In the genomic region with DNA sequence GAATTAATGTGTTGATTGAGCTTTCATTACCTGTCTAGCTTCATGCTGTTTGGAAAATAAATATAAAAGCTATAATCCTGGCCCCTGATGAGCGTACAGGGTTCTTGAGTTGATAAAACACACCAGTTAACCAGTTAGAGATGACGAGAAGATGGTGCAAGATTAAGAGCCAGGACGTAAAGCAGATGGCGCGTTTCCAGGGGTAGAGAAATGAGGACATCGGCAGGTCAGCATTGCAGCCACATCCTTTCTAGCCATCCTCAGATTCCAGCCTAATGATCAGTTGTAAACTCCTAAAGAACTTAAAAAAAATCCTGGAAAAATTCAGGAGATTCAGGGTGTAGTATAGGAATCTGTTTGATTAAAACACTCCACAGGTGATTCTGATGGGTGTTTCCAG, we compare ENCODE assay signal across 25 cellular contexts.
DNase-seq lines count a peak whose midpoint lies in the region; ATAC-seq and TF ChIP-seq lines count a peak whose summit lies in the region.
"Had no signal": no experiment of that assay in that cellular context is flagged by ENCODE, and none has a peak within 500 bp of the region (broad histone marks: within the 10 kb centered on the region; RNA-seq: fewer than 3 reads in every experiment).

No MANE protein-coding gene starts in this region.

- no peaks in the 10 kb centered on the region for H3K27me3 ChIP-seq in GM23248 (replicated peaks; ENCODE audit: insufficient read depth)
- H3K27me3 ChIP-seq in SJSA1 (replicated peaks), result no peaks in the 10 kb centered on the region
- H3K27me3 ChIP-seq in smooth muscle cell (ENCODE audit: low read depth), result no peaks in the 10 kb centered on the region
- no peaks in the 10 kb centered on the region for H3K27me3 ChIP-seq in foreskin keratinocyte
- H3K27me3 ChIP-seq: ascending aorta, heart left ventricle, neural progenitor cell, vagina had no signal

- H3K4me1 ChIP-seq in GM23248 (ENCODE audit: insufficient read depth) (peaks cover 46% of the 10 kb centered on the region), SJSA1 (replicated peaks) (peaks cover 53% of the 10 kb centered on the region), smooth muscle cell (ENCODE audit: low read depth) (no peaks in the 10 kb centered on the region), foreskin keratinocyte (no peaks in the 10 kb centered on the region)
- H3K4me1 ChIP-seq: vagina had no signal

- H4K20me1 ChIP-seq in GM23248 (ENCODE audit: insufficient read depth) (no peaks in the 10 kb centered on the region), smooth muscle cell (ENCODE audit: low read depth) (no peaks in the 10 kb centered on the region)

- H3K27ac ChIP-seq in GM23248 (peak overlapping the region; percentile 79), SJSA1 (peak overlapping the region; percentile 100), smooth muscle cell (ENCODE audit: low read depth) (peak overlapping the region; percentile 16), foreskin keratinocyte (no peak overlapping the region)
- H3K27ac ChIP-seq: ascending aorta, HL-60, neural progenitor cell, vagina had no signal

- no peak for TF ChIP-seq CTCF in fibroblast of mammary gland (conservative IDR thresholded peaks at IDR 0.05; ENCODE audit: control insufficient read depth, insufficient read depth, low read depth, low read length)
- TF ChIP-seq CTCF in smooth muscle cell (IDR thresholded peaks at IDR 0.05; ENCODE audit: borderline replicate concordance, insufficient read depth, poor library complexity, severe bottlenecking), result no peak
- no peak for TF ChIP-seq CTCF in foreskin keratinocyte (conservative IDR thresholded peaks at IDR 0.05)

- H3K4me2 ChIP-seq in GM23248 (ENCODE audit: unreplicated experiment) (peak overlapping the region; percentile 71), smooth muscle cell (peak overlapping the region; percentile 24)
- H3K4me2 ChIP-seq: GM23338, neural progenitor cell had no signal

- H3K9ac ChIP-seq in GM23248 (peak overlapping the region; percentile 39), smooth muscle cell (ENCODE audit: low read depth) (no peak overlapping the region)
- H3K9ac ChIP-seq: neural progenitor cell had no signal

- ATAC-seq in foreskin keratinocyte, result no peak
- ATAC-seq: activated CD8-positive, alpha-beta memory T cell treated with anti-CD3 and anti-CD28 coated beads, Interleukin-2, amount 10 ng/mL, durations not matched to agents 7 days and 5 days; GM23338; stimulated activated naive B cell treated with anti-CD40 and anti-IgM and Interleukin-4, amounts not matched to agents 10 μg/mL and 1 μg/mL and 100 μg/mL, for 72 hours had no signal

- H3F3A ChIP-seq in GM23248 (ENCODE audit: insufficient read depth) (peaks cover 41% of the 10 kb centered on the region), smooth muscle cell (ENCODE audit: low read depth) (no peaks in the 10 kb centered on the region)

- H3K79me2 ChIP-seq in GM23248 (ENCODE audit: insufficient read depth) (peaks cover 59% of the 10 kb centered on the region), smooth muscle cell (ENCODE audit: low read depth) (no peaks in the 10 kb centered on the region)

- 42 to 43% methylated on average over 6 of the region's 6 CpGs for WGBS in GM23248 (ENCODE audit: low coverage in 1 of 2, low lambda C conversion rate in 2 of 2, missing lambda C conversion rate in 2 of 2), 2 experiments
- WGBS in smooth muscle cell (ENCODE audit: low lambda C conversion rate), result 44% methylated on average over 6 of the region's 6 CpGs

- no peaks in the 10 kb centered on the region for H3K36me3 ChIP-seq in GM23248 (ENCODE audit: low read depth)
- no peaks in the 10 kb centered on the region for H3K36me3 ChIP-seq in SJSA1
- no peaks in the 10 kb centered on the region for H3K36me3 ChIP-seq in smooth muscle cell (ENCODE audit: low read depth)
- H3K36me3 ChIP-seq: ascending aorta, neural progenitor cell, vagina had no signal

- no peaks in the 10 kb centered on the region for H3K9me2 ChIP-seq in GM23248 (ENCODE audit: insufficient read depth)

- DNase-seq in GM23248, result peak; percentile 87
- DNase-seq in SJSA1 (ENCODE audit: low read depth in 1 of 2, low spot score in 2 of 2), result peak in 1 of 2 experiments; percentile 91
- peak; percentile 81 for DNase-seq in fibroblast of mammary gland (ENCODE audit: low read depth)
- no peak for DNase-seq in smooth muscle cell (lab: John Stamatoyannopoulos, UW; ENCODE audit: unreplicated experiment)
- no peak for DNase-seq in foreskin keratinocyte
- DNase-seq in stimulated activated CD4-positive, alpha-beta T cell treated with anti-CD3 and anti-CD28 coated beads, Interleukin-4, amount 100 ng/mL, for 1 hour, result no peak
- DNase-seq in stimulated activated CD8-positive, alpha-beta memory T cell treated with anti-CD3 and anti-CD28 coated beads, Interleukin-4, amount 100 ng/mL, for 48 hours, result no peak
- DNase-seq: activated CD4-positive, alpha-beta T cell treated with anti-CD3 and anti-CD28 coated beads for 48 hours; activated CD8-positive, alpha-beta memory T cell treated with anti-CD3 and anti-CD28 coated beads, Interleukin-2, amount 10 ng/mL, durations not matched to agents 7 days and 5 days; DMS79; effector memory CD4-positive, alpha-beta T cell; NCI-H1092 treated with DMSO at 0.1 percent for 48 hours; NCI-H2029; NCI-H345; NCI-H82; OCI-M1; SHP77 treated with DMSO at 0.1 percent for 48 hours; stimulated activated CD4-positive, alpha-beta T cell treated with anti-CD3 and anti-CD28 coated beads, Interleukin-1b, Interleukin-23, amount 100 ng/mL, for 48 hours; stimulated activated naive B cell treated with anti-CD40 and anti-IgM and Interleukin-4, amounts not matched to agents 10 μg/mL and 1 μg/mL and 100 μg/mL, for 72 hours had no signal

- H2AFZ ChIP-seq in GM23248 (no peak overlapping the region), smooth muscle cell (ENCODE audit: low read depth) (no peak overlapping the region)
- H2AFZ ChIP-seq: GM23338, neural progenitor cell had no signal

- H3K4me3 ChIP-seq in GM23248 (peak overlapping the region; percentile 14; the same call in 1 of the 2 replicates), SJSA1 (no peak overlapping the region), fibroblast of mammary gland (ENCODE audit: control insufficient read depth, low read depth, low read length) (no peak overlapping the region), smooth muscle cell (no peak overlapping the region)
- H3K4me3 ChIP-seq: ascending aorta, GM23338, heart left ventricle, neural progenitor cell, vagina had no signal

- in situ Hi-C loops in GM23248 (cut with MboI), result no loop called here

- H3K9me3 ChIP-seq in GM23248 (ENCODE audit: low read depth) (no peaks in the 10 kb centered on the region), SJSA1 (replicated peaks) (no peaks in the 10 kb centered on the region), smooth muscle cell (replicated peaks; ENCODE audit: low read depth) (no peaks in the 10 kb centered on the region)
- H3K9me3 ChIP-seq: ascending aorta, heart left ventricle, vagina had no signal

Comparison
In these comparisons a context has a peak if more than half of its experiments do, and no peak if none do; other contexts are left out.
1. DNase-seq: peak in GM23248 (single experiment) and fibroblast of mammary gland (single experiment); none in smooth muscle cell (single experiment), foreskin keratinocyte (0 of 2), stimulated activated CD4-positive, alpha-beta T cell treated with anti-CD3 and anti-CD28 coated beads, Interleukin-4, amount 100 ng/mL, for 1 hour (single experiment) and stimulated activated CD8-positive, alpha-beta memory T cell treated with anti-CD3 and anti-CD28 coated beads, Interleukin-4, amount 100 ng/mL, for 48 hours (single experiment).